In the genomic region with DNA sequence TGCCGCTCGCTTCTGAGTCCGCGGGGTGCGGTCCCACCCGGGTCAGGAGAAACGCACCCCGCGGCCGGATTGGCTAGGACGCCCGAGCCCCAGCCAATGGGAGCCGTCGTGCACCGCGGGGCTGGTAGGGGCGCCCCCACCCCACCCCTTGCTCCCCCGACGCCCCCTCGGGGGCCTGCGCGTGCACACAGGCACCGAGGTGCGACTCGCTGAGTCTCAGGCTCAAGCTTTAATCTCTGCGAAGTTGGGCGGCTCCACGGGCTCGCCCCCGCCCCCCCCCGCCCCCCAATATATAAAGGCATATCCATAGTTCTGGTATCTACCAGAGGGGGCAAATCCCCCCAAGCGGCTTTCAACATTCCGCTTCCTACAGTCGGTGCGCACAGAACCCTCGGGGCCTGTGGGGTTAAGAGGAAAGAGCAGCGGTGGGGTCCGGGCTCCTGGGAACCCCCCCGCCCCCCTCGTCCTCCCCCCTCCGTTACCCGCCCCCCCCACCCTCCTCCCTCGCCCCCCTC, we compare ENCODE assay signal across 9 cellular contexts. TPM values are rescaled to one million over a fixed set of nuclear protein-coding genes. Genes with fewer than 3 reads are reported as not detected.
DNase-seq lines count a peak whose midpoint lies in the region; ATAC-seq and TF ChIP-seq lines count a peak whose summit lies in the region.
"Had no signal": no experiment of that assay in that cellular context is flagged by ENCODE, and none has a peak within 500 bp of the region (broad histone marks: within the 10 kb centered on the region; RNA-seq: fewer than 3 reads in every experiment).

Gene COX6B2 (minus strand): TSS at position 22 of the 515 bp plus-strand sequence. CDS start 198 bp downstream, outside the sequence.

- no peak within 1 kb of the TSS for H3K9ac ChIP-seq in parathyroid adenoma

- POLR2A ChIA-PET in Caco-2 (lab: Charles Lee), result no interaction called here
- POLR2A ChIA-PET in RWPE1 (lab: Yijun Ruan, JAX; ENCODE audit: low non-redundant PET), result interaction anchor here (1.2 kb wide), 1 partner anchor 16 kb away, joined by 4 read pairs; no protein-coding TSS in a partner anchor

- BruUV-seq in Caco-2 (replicated peaks; lab: Mats Ljungman, UMichigan), result no TSS peak

- H3K4me3 Mint-ChIP-seq in Caco-2 (ENCODE audit: unreplicated experiment), result peak within 1 kb of the TSS; percentile 80

- peak within 1 kb of the TSS; percentile 60 for H2AFZ ChIP-seq in parathyroid adenoma

- H3K9me3 ChIP-seq in Caco-2, result no peaks in the 10 kb centered on the region
- H3K9me3 ChIP-seq in parathyroid adenoma (ENCODE audit: control insufficient read depth, low read length), result no peaks in the 10 kb centered on the region

- intact Hi-C loops in Caco-2 (cut with micrococcal nuclease; ENCODE audit: unreplicated experiment), result loop anchor here (1.0 kb wide), 1 partner anchor 15 kb away; the partner anchor contains the start of gene KMT5C

- H3K36me3 ChIP-seq in Caco-2 (ENCODE audit: control insufficient read depth, insufficient read depth, low read length) (no peaks in the 10 kb centered on the region), parathyroid adenoma (ENCODE audit: control insufficient read depth, insufficient read depth, low read length) (no peaks in the 10 kb centered on the region)

- TF ChIP-seq CTCF in Caco-2 (IDR thresholded peaks at IDR 0.05; ENCODE audit: insufficient read depth in 1 of 2, low read depth in 1 of 2, low read length in 1 of 2, severe bottlenecking in 1 of 2, unreplicated experiment in 1 of 2), result no peak
- TF ChIP-seq CTCF in RWPE1 (conservative IDR thresholded peaks at IDR 0.05; ENCODE audit: low read depth), result no peak
- TF ChIP-seq CTCF in parathyroid adenoma (IDR thresholded peaks at IDR 0.05), result no peak

- H3K27ac ChIP-seq in RWPE1, result peak within 1 kb of the TSS; percentile 97
- H3K27ac ChIP-seq in parathyroid adenoma, result no peak within 1 kb of the TSS

- H3K9me3 Mint-ChIP-seq in Caco-2 (ENCODE audit: unreplicated experiment), result no peaks in the 10 kb centered on the region

- H3K4me3 ChIP-seq in Caco-2 (ENCODE audit: low read depth, low read length), result peak within 1 kb of the TSS; percentile 64
- H3K4me3 ChIP-seq in parathyroid adenoma (ENCODE audit: low read depth, low read length), result peak within 1 kb of the TSS; percentile 46

- ATAC-seq in esophagus mucosa (peak; percentile 12), HG02623 (IDR thresholded peaks at IDR 0.05; ENCODE audit: unreplicated experiment) (no peak)

- in situ Hi-C loops in ACHN (cut with HindIII; ENCODE audit: low pct_ligation_motif_present, low pct_unique_long_range_greater_than_20kb, low sequenced_read_pairs), result no loop called here

- no peak within 1 kb of the TSS for H3K27ac Mint-ChIP-seq in Caco-2 (ENCODE audit: unreplicated experiment)

- H3K36me3 Mint-ChIP-seq in Caco-2 (ENCODE audit: insufficient read depth, unreplicated experiment), result peaks cover 13% of the 10 kb centered on the region

- CTCF ChIA-PET in Caco-2 (lab: Charles Lee) (no interaction called here), RWPE1 (lab: Yijun Ruan, JAX) (interaction anchor here (0.5 kb wide), 1 partner anchor 195 kb away, joined by 3 read pairs; no protein-coding TSS in a partner anchor)

- peak within 1 kb of the TSS; percentile 68 for H3K4me2 ChIP-seq in parathyroid adenoma (ENCODE audit: low read length)

- DNase-seq in Caco-2 (no peak), RWPE1 (ENCODE audit: low spot score) (no peak), NCI-H1048 (lab: John Stamatoyannopoulos, UW) (no peak), epidermal melanocyte (ENCODE audit: insufficient read length, low spot score) (no peak), ACHN (no peak)
- DNase-seq: KG1 had no signal

- H3K4me1 Mint-ChIP-seq in Caco-2 (ENCODE audit: low read depth, unreplicated experiment), result peaks cover 9% of the 10 kb centered on the region

- peaks cover 15% of the 10 kb centered on the region for H3K27me3 Mint-ChIP-seq in Caco-2 (ENCODE audit: insufficient read depth, unreplicated experiment)

- H3K4me1 ChIP-seq in Caco-2 (peaks cover 19% of the 10 kb centered on the region), parathyroid adenoma (no peaks in the 10 kb centered on the region)

- no peaks in the 10 kb centered on the region for H3K79me2 ChIP-seq in parathyroid adenoma

- H3K27me3 ChIP-seq in Caco-2 (replicated peaks; ENCODE audit: control insufficient read depth, insufficient read depth, low read length), result peaks cover 5% of the 10 kb centered on the region
- H3K27me3 ChIP-seq in parathyroid adenoma (ENCODE audit: control insufficient read depth, insufficient read depth, low read length), result no peaks in the 10 kb centered on the region

RNA-seq across cellular contexts. Expression of gene COX6B2, which starts in this region (rescaled TPM):
- total RNA-seq in Caco-2 (2022) (0.27 and 0.35 TPM in 2 replicates), esophagus mucosa (0.56 TPM)

Comparison
In these comparisons a context has a peak if more than half of its experiments do, and no peak if none do; other contexts are left out.
1. Peak in ATAC-seq in esophagus mucosa; RNA of the gene not detected or under 1 TPM.